Comparison of ENCODE assay signal across 8 cellular contexts in the genomic region with DNA sequence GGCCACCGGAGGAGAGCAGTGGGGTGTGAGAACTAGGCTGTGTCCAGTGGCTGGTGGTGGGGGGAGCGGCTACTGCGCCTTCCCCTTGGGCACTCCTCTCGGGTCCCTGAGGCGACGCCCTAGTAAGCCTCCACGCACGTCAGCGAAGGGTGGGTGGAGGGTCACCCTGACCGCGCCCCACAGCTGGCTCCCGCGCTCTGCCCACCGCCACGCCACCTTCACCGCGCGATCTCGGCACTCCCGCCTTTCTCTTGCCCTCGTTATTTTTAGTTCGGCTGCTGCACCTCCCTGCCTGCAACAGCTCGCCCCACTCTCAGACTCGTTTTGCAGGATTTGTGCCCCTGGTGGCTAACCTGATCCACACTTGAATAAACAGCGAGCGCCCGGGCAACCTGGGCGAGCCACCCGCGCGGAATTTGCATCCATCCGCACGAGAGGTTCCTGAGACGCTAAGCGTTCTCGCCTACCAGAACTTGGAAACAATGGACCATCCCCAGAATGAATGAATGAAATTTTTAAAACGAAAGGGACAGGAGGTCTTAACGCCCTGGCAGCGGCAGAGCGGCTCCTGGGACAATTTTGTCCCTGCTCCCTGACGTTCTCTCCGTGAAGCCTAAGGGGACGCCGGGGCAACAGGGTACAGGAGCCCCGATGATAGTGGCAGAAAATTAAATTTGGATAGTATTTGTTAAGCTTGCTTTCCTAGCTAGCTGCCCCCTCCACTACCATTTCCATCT. TPM values are rescaled to one million over a fixed set of nuclear protein-coding genes. Genes with fewer than 3 reads are reported as not detected.
DNase-seq lines count a peak whose midpoint lies in the region; ATAC-seq and TF ChIP-seq lines count a peak whose summit lies in the region.

No MANE protein-coding gene starts in this region.

- peaks cover 49% of the 10 kb centered on the region for H3K27me3 Mint-ChIP-seq in activated T-cell treated with anti-CD3 and anti-CD28 coated beads, Interleukin-2, amount 50 U/mL, for 4 hours (ENCODE audit: low read depth)
- peaks cover 16% of the 10 kb centered on the region for H3K27me3 Mint-ChIP-seq in chondrocyte (ENCODE audit: low read depth)

- peaks cover 4% of the 10 kb centered on the region for H3K4me1 Mint-ChIP-seq in activated T-cell treated with anti-CD3 and anti-CD28 coated beads, Interleukin-2, amount 50 U/mL, for 4 hours (ENCODE audit: low read depth)
- H3K4me1 Mint-ChIP-seq in chondrocyte (ENCODE audit: low read depth): peaks cover 20% of the 10 kb centered on the region

- H3K4me1 ChIP-seq in liver (ENCODE audit: control insufficient read depth in 4 of 4, insufficient read depth in 4 of 4, low read length in 3 of 4): peaks cover 0 to 12% (median 7%) of the 10 kb centered on the region in 4 donors

- no peak overlapping the region for H3K4me3 Mint-ChIP-seq in activated T-cell treated with anti-CD3 and anti-CD28 coated beads, Interleukin-2, amount 50 U/mL, for 4 hours
- H3K4me3 Mint-ChIP-seq in chondrocyte (ENCODE audit: unreplicated experiment): peak overlapping the region; percentile 70

- H3K36me3 Mint-ChIP-seq in activated T-cell treated with anti-CD3 and anti-CD28 coated beads, Interleukin-2, amount 50 U/mL, for 4 hours (ENCODE audit: insufficient read depth): no peaks in the 10 kb centered on the region
- no peaks in the 10 kb centered on the region for H3K36me3 Mint-ChIP-seq in chondrocyte (ENCODE audit: low read depth)

- H3K9me3 Mint-ChIP-seq in activated T-cell treated with anti-CD3 and anti-CD28 coated beads, Interleukin-2, amount 50 U/mL, for 4 hours: no peaks in the 10 kb centered on the region
- no peaks in the 10 kb centered on the region for H3K9me3 Mint-ChIP-seq in chondrocyte (ENCODE audit: low read depth)

- no peak overlapping the region for H3K27ac ChIP-seq in liver (ENCODE audit: low read depth in 1 of 2, low read length in 2 of 2)

- H3K36me3 ChIP-seq in liver (ENCODE audit: control insufficient read depth in 4 of 4, insufficient read depth in 3 of 4, low read depth in 1 of 4, low read length in 3 of 4): no peaks in the 10 kb centered on the region

- WGBS in liver: 10% methylated on average over 45 of the region's 45 CpGs

- H3K9me3 ChIP-seq in liver (ENCODE audit: control insufficient read depth in 4 of 4, low read length in 3 of 4): no peaks in the 10 kb centered on the region

- no peak overlapping the region for H3K9ac ChIP-seq in liver (ENCODE audit: low read depth in 1 of 2, low read length in 2 of 2)

- peak; percentile 41 to 53 for ATAC-seq in activated T-cell treated with anti-CD3 and anti-CD28 coated beads, Interleukin-2, amount 50 U/mL, for 4 hours
- ATAC-seq in GM19455 (IDR thresholded peaks at IDR 0.05; ENCODE audit: unreplicated experiment): no peak

- H3K27me3 ChIP-seq in liver (ENCODE audit: control insufficient read depth in 4 of 4, insufficient read depth in 4 of 4, low read length in 3 of 4): peaks cover 0 to 8% (median 1%) of the 10 kb centered on the region in 4 donors

- TF ChIP-seq CTCF in chondrocyte (IDR thresholded peaks at IDR 0.05) (peak; percentile 78), liver (IDR thresholded peaks at IDR 0.05; ENCODE audit: low read depth, low read length, missing input control) (peak; percentile 38)

- no peak overlapping the region for H3K27ac Mint-ChIP-seq in chondrocyte (ENCODE audit: unreplicated experiment)

- peak overlapping the region; percentile 20 to 57 (median 32) for H3K4me3 ChIP-seq in liver (ENCODE audit: low read depth in 1 of 3, low read length in 3 of 3)

- no peak for DNase-seq in activated T-cell treated with anti-CD3 and anti-CD28 coated beads, Interleukin-2, amount 50 U/mL, for 4 hours
- no peak for DNase-seq in activated T-cell treated with anti-CD3 and anti-CD28 coated beads, Interleukin-2, amount 50 U/mL, for 48 hours
- DNase-seq in chondrocyte (ENCODE audit: low spot score) (no peak), ureter (ENCODE audit: low spot score) (peak; percentile 78), HUDEP-2 (lab: John Stamatoyannopoulos, UW; ENCODE audit: unreplicated experiment in 76 of 76) (no peak), pons (ENCODE audit: low spot score) (no peak)

- peak; percentile 67 to 81 for TF ChIP-seq RAD21 in liver (IDR thresholded peaks at IDR 0.05)

TF ChIP-seq in liver, 16 proteins besides CTCF, POLR2A, EP300 and RAD21:
- TF ChIP-seq NR2F2 (IDR thresholded peaks at IDR 0.05): no peak
- TF ChIP-seq YY1 (IDR thresholded peaks at IDR 0.05): no peak
- no peak for TF ChIP-seq HNF4A (conservative IDR thresholded peaks at IDR 0.05)
- TF ChIP-seq JUND (IDR thresholded peaks at IDR 0.05): no peak
- TF ChIP-seq, protein P1, sequence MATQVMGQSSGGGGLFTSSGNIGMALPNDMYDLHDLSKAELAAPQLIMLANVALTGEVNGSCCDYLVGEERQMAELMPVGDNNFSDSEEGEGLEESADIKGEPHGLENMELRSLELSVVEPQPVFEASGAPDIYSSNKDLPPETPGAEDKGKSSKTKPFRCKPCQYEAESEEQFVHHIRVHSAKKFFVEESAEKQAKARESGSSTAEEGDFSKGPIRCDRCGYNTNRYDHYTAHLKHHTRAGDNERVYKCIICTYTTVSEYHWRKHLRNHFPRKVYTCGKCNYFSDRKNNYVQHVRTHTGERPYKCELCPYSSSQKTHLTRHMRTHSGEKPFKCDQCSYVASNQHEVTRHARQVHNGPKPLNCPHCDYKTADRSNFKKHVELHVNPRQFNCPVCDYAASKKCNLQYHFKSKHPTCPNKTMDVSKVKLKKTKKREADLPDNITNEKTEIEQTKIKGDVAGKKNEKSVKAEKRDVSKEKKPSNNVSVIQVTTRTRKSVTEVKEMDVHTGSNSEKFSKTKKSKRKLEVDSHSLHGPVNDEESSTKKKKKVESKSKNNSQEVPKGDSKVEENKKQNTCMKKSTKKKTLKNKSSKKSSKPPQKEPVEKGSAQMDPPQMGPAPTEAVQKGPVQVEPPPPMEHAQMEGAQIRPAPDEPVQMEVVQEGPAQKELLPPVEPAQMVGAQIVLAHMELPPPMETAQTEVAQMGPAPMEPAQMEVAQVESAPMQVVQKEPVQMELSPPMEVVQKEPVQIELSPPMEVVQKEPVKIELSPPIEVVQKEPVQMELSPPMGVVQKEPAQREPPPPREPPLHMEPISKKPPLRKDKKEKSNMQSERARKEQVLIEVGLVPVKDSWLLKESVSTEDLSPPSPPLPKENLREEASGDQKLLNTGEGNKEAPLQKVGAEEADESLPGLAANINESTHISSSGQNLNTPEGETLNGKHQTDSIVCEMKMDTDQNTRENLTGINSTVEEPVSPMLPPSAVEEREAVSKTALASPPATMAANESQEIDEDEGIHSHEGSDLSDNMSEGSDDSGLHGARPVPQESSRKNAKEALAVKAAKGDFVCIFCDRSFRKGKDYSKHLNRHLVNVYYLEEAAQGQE (IDR thresholded peaks at IDR 0.05): no peak
- TF ChIP-seq RXRA (IDR thresholded peaks at IDR 0.05): no peak
- TF ChIP-seq, protein P2, sequence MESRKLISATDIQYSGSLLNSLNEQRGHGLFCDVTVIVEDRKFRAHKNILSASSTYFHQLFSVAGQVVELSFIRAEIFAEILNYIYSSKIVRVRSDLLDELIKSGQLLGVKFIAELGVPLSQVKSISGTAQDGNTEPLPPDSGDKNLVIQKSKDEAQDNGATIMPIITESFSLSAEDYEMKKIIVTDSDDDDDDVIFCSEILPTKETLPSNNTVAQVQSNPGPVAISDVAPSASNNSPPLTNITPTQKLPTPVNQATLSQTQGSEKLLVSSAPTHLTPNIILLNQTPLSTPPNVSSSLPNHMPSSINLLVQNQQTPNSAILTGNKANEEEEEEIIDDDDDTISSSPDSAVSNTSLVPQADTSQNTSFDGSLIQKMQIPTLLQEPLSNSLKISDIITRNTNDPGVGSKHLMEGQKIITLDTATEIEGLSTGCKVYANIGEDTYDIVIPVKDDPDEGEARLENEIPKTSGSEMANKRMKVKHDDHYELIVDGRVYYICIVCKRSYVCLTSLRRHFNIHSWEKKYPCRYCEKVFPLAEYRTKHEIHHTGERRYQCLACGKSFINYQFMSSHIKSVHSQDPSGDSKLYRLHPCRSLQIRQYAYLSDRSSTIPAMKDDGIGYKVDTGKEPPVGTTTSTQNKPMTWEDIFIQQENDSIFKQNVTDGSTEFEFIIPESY (IDR thresholded peaks at IDR 0.05): no peak
- TF ChIP-seq FOXA1 (IDR thresholded peaks at IDR 0.05): no peak
- no peak for TF ChIP-seq SP1 (IDR thresholded peaks at IDR 0.05)

RNA-seq across cellular contexts. Expression of a gene that starts 7.0 kb away (rescaled TPM):
- total RNA-seq in activated T-cell treated with anti-CD3 and anti-CD28 coated beads, Interleukin-2, amount 50 U/mL, for 4 hours: under 1 TPM; 0.11 to 0.30 (median 0.27) TPM
- total RNA-seq in chondrocyte (2.9 to 9.0 TPM (median 3.4 TPM) in 3 replicates), liver (1 to 10 TPM; 2.1 to 4.2 TPM), ureter (10.8 TPM)
- polyA plus RNA-seq in liver: 1 to 10 TPM; 2.0 to 2.8 TPM
